In the genomic region with DNA sequence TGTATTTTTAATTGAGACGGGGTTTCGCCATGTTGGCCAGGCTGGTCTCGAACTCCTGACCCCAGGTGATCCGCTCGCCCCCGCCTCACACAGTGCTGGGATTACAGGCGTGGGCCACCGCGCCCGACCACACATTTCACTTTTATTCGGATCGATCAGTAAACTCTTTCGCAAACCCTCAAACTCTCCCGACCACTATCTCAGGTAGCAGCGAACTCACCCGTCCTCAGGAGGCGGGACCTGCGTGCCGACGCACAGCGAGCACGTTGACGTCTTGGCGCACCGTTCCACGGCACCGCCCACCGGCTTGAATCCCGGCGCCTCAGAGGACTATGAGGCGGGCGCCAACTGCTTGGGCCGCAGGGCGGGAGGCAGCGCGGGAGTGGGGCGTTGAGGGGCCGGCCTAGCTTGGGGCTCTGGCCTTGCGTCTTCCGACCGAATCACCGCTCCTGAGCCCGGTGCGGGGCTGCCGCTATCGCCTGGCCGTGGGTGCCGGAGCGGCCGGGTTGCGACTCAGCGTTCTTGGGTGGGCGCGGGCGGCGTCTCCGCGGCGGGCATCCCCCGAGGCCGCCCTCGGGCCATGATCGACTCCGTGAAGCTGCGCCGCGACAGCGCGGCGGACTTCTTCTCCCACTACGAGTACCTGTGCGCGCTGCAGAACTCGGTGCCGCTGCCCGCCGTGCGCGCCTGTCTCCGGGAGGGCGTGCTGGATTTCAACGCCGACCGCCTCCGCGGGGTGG, we compare ENCODE assay signal across 8 cellular contexts. TPM values are rescaled to one million over a fixed set of nuclear protein-coding genes. Genes with fewer than 3 reads are reported as not detected.
DNase-seq lines count a peak whose midpoint lies in the region; ATAC-seq, FAIRE-seq and TF ChIP-seq lines count a peak whose summit lies in the region.

A gene with protein sequence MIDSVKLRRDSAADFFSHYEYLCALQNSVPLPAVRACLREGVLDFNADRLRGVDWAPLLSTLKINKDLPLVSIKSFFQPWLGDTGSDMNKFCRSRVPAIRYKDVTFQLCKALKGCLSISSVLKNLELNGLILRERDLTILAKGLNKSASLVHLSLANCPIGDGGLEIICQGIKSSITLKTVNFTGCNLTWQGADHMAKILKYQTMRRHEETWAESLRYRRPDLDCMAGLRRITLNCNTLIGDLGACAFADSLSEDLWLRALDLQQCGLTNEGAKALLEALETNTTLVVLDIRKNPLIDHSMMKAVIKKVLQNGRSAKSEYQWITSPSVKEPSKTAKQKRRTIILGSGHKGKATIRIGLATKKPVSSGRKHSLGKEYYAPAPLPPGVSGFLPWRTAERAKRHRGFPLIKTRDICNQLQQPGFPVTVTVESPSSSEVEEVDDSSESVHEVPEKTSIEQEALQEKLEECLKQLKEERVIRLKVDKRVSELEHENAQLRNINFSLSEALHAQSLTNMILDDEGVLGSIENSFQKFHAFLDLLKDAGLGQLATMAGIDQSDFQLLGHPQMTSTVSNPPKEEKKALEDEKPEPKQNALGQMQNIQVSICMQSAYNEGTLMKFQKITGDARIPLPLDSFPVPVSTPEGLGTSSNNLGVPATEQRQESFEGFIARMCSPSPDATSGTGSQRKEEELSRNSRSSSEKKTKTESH (plus strand): TSS at position 305 of the 740 bp plus-strand sequence. CDS start 276 bp downstream, at position 581.

- H3K27ac Mint-ChIP-seq in CD14-positive monocyte: peak within 1 kb of the TSS; percentile 83 to 93 (median 92)

- peaks cover 49% of the 10 kb centered on the region for H3K4me1 ChIP-seq in HepG2 (ENCODE audit: insufficient read depth, low read length)

- peak within 1 kb of the TSS; percentile 95 to 99 for H3K4me3 Mint-ChIP-seq in CD14-positive monocyte

- in situ Hi-C loops in HepG2 (cut with HindIII; ENCODE audit: extremely low pct_ligation_motif_present, low pct_unique_long_range_greater_than_20kb): no loop called here

- POLR2A ChIA-PET in HepG2 (lab: Yijun Ruan, JAX): interaction anchor here (1.0 to 2.4 kb wide), 2 partner anchors 60 to 65 kb away, joined by 3 to 14 read pairs; a partner anchor contains a TSS

- no peak for TF ChIP-seq RAD21 in HepG2 (CRISPR knock-in tag; IDR thresholded peaks at IDR 0.05)

- 0% methylated on average over 19 of the region's 86 CpGs for WGBS in HepG2 (ENCODE audit: low lambda C conversion rate)

- H3K4me2 ChIP-seq in HepG2 (ENCODE audit: low read depth, low read length): peak within 1 kb of the TSS; percentile 89

- H3K9ac ChIP-seq in HepG2 (ENCODE audit: insufficient read depth, low read depth, low read length): peak within 1 kb of the TSS; percentile 84

- FAIRE-seq in HepG2 (lab: Jason Lieb, UNC): peak; percentile 95

- no peaks in the 10 kb centered on the region for H3K27me3 ChIP-seq in HepG2 (ENCODE audit: control insufficient read depth in 1 of 2, insufficient read depth in 2 of 2, low read length in 2 of 2)

- H3K9me3 Mint-ChIP-seq in CD14-positive monocyte: peaks cover 0 to 2% (median 0%) of the 10 kb centered on the region in 7 donors

- peak within 1 kb of the TSS; percentile 80 to 96 (median 87) for H3K4me3 ChIP-seq in HepG2 (replicated peaks in 1 of 3; ENCODE audit: insufficient read depth in 1 of 3, low read depth in 2 of 3, low read length in 3 of 3)

- no peaks in the 10 kb centered on the region for H3K9me3 ChIP-seq in HepG2 (ENCODE audit: low read length)

- DNase-seq in CD14-positive monocyte (ENCODE audit: low spot score) (peak; percentile 79), NCI-H748 treated with DMSO at 0.1 percent for 48 hours (lab: John Stamatoyannopoulos, UW) (peak; percentile 83), dermis microvascular lymphatic vessel endothelial cell (ENCODE audit: low read depth in 2 of 2) (peak; percentile 62 to 95), HepG2 (ENCODE audit: low spot score) (peak; percentile 89)
- peak; percentile 81 to 83 for DNase-seq in activated CD4-positive, alpha-beta T cell treated with anti-CD3 and anti-CD28 coated beads, Interleukin-2, amount 50 U/mL, for 4 hours
- DNase-seq in stimulated activated CD4-positive, alpha-beta T cell treated with anti-CD3 and anti-CD28 coated beads, Interleukin-2, amount 100 ng/mL, for 48 hours: peak; percentile 81 to 85

- TF ChIP-seq EP300 in HepG2 (IDR thresholded peaks at IDR 0.05; ENCODE audit: low read depth in 2 of 2, low read length in 2 of 2) (no peak), HepG2 (CRISPR knock-in tag; IDR thresholded peaks at IDR 0.05; ENCODE audit: borderline replicate concordance) (no peak; the same call in 1 of the 2 replicates)

- BruUV-seq in HepG2 (replicated peaks; lab: Mats Ljungman, UMichigan): no TSS peak

- ATAC-seq in GM19351 (IDR thresholded peaks at IDR 0.05; ENCODE audit: unreplicated experiment): peak; percentile 95
- peak; percentile 99 for ATAC-seq in HG03520 (IDR thresholded peaks at IDR 0.05; ENCODE audit: unreplicated experiment)
- ATAC-seq in HepG2: peak; percentile 96

- H3K79me2 ChIP-seq in HepG2 (ENCODE audit: insufficient read depth, low read length): peaks cover 9% of the 10 kb centered on the region

- peak within 1 kb of the TSS; percentile 91 for H2AFZ ChIP-seq in HepG2 (ENCODE audit: low read length)

- peaks cover 30% of the 10 kb centered on the region for H3K4me1 Mint-ChIP-seq in CD14-positive monocyte

- CTCF ChIA-PET in HepG2 (lab: Yijun Ruan, JAX; ENCODE audit: low intra/inter-chr PET ratio, low total read pairs): no interaction called here

- peaks cover 5 to 13% of the 10 kb centered on the region in 2 donors for H3K36me3 Mint-ChIP-seq in CD14-positive monocyte

- H3K27me3 Mint-ChIP-seq in CD14-positive monocyte (ENCODE audit: low read depth in 3 of 3): peaks cover 0 to 2% (median 0%) of the 10 kb centered on the region in 3 donors

- TF ChIP-seq CTCF in CD14-positive monocyte (IDR thresholded peaks at IDR 0.05): no peak
- TF ChIP-seq CTCF in HepG2 (CRISPR knock-in tag; IDR thresholded peaks at IDR 0.05): no peak

- intact Hi-C loops in CD14-positive monocyte (cut with micrococcal nuclease): no loop called here
- intact Hi-C loops in HepG2 (cut with micrococcal nuclease; ENCODE audit: unreplicated experiment): loop anchor here (2.0 kb wide), 2 partner anchors 205 to 259 kb away; a partner anchor contains a TSS

- TF ChIP-seq POLR2A in HepG2 (IDR thresholded peaks at IDR 0.05; ENCODE audit: insufficient read depth in 1 of 2, low read depth in 2 of 2, low read length in 2 of 2): peak in 1 of 2 experiments; percentile 75

- peak within 1 kb of the TSS; percentile 80 for H3K27ac ChIP-seq in HepG2 (ENCODE audit: extremely low read length, insufficient read depth, low read length)

- H4K20me1 ChIP-seq in HepG2 (ENCODE audit: insufficient read depth, low read length): no peaks in the 10 kb centered on the region

- 0 out of 5 replicates have a peak, but pooled peaks cover 0 to 5% of the 10 kb centered on the region in 2 experiments for H3K36me3 ChIP-seq in HepG2 (replicated peaks in 1 of 2; ENCODE audit: control insufficient read depth in 1 of 2, insufficient read depth in 2 of 2, low read length in 2 of 2)

TF ChIP-seq in HepG2, 621 proteins besides CTCF, POLR2A, EP300 and RAD21 (continues in another document):
- TF ChIP-seq ZNF3 (CRISPR knock-in tag; IDR thresholded peaks at IDR 0.05) (no peak), ZNF674 (CRISPR knock-in tag; IDR thresholded peaks at IDR 0.05; ENCODE audit: low read depth) (0 out of 2 replicates have a peak, but pooled peaks have one; percentile 38), SNAPC2 (CRISPR knock-in tag; IDR thresholded peaks at IDR 0.05) (no peak), ZNF589 (CRISPR knock-in tag; conservative IDR thresholded peaks at IDR 0.05) (peak; percentile 88; the same call in 1 of the 2 replicates), AHR (CRISPR knock-in tag; IDR thresholded peaks at IDR 0.05) (no peak), TCF7 (IDR thresholded peaks at IDR 0.05; ENCODE audit: low read depth) (no peak), ZNF577 (CRISPR knock-in tag; IDR thresholded peaks at IDR 0.05; ENCODE audit: borderline replicate concordance, low read depth) (no peak), ZNF282 (IDR thresholded peaks at IDR 0.05; ENCODE audit: partially characterized antibody) (no peak), CREB1 (IDR thresholded peaks at IDR 0.05) (peak; percentile 68; the same call in 1 of the 2 replicates), CREB1 (CRISPR knock-in tag; IDR thresholded peaks at IDR 0.05) (peak; percentile 58)
- TF ChIP-seq, protein P1, sequence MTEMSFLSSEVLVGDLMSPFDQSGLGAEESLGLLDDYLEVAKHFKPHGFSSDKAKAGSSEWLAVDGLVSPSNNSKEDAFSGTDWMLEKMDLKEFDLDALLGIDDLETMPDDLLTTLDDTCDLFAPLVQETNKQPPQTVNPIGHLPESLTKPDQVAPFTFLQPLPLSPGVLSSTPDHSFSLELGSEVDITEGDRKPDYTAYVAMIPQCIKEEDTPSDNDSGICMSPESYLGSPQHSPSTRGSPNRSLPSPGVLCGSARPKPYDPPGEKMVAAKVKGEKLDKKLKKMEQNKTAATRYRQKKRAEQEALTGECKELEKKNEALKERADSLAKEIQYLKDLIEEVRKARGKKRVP (CRISPR knock-in tag; IDR thresholded peaks at IDR 0.05): peak in 1 of 2 experiments; percentile 60; a peak in 2 of 4 replicates

RNA-seq across cellular contexts. Expression of the gene that starts here (rescaled TPM):
- polyA plus RNA-seq in CD14-positive monocyte (1 to 10 TPM; 2.5 to 3.3 TPM), HepG2 (2011; rRNA removed) (4.0 and 5.1 TPM in 2 replicates)
- total RNA-seq in dermis microvascular lymphatic vessel endothelial cell (12.4 and 13.2 TPM in 2 replicates), HepG2 (2016; rRNA removed; fragmentation: Illumina TruSeq; extraction: Trizol) (30.8 and 38.3 TPM in 2 replicates)
- total RNA-seq in HepG2 (2016; cell fraction: cytosol; rRNA removed; fragmentation: Illumina TruSeq; extraction: Trizol; ENCODE audit: low read depth): 2.6 and 2.7 TPM in 2 replicates
- total RNA-seq in HepG2 (2016; cell fraction: insoluble cytoplasmic fraction; rRNA removed; fragmentation: Illumina TruSeq; extraction: Trizol): 31.0 and 36.1 TPM in 2 replicates
- 13.2 and 13.7 TPM in 2 replicates for total RNA-seq in HepG2 (2016; cell fraction: membrane; rRNA removed; fragmentation: Illumina TruSeq; extraction: Trizol)
- 30.7 and 32.0 TPM in 2 replicates for total RNA-seq in HepG2 (2016; cell fraction: nucleus; rRNA removed; fragmentation: Illumina TruSeq; extraction: Trizol)
- polyA plus RNA-seq in HepG2 (2011; cell fraction: cytosol; rRNA removed): 2.1 and 2.8 TPM in 2 replicates
- 4.8 and 5.6 TPM in 2 replicates for polyA plus RNA-seq in HepG2 (2011; cell fraction: nucleus; rRNA removed)
- 5.0 and 9.6 TPM in 2 replicates for polyA plus RNA-seq in HepG2 (2012)
- 1.9 and 2.3 TPM in 2 replicates for polyA plus RNA-seq in HepG2 (2016; cell fraction: cytosol; fragmentation: Illumina TruSeq; extraction: Trizol; ENCODE audit: low read depth)
- 22.9 and 23.5 TPM in 2 replicates for polyA plus RNA-seq in HepG2 (2016; cell fraction: insoluble cytoplasmic fraction; fragmentation: Illumina TruSeq; extraction: Trizol; ENCODE audit: low read depth)
- 5.8 and 7.0 TPM in 2 replicates for polyA plus RNA-seq in HepG2 (2016; cell fraction: membrane; fragmentation: Illumina TruSeq; extraction: Trizol; ENCODE audit: low read depth)
- polyA plus RNA-seq in HepG2 (2016; cell fraction: nucleus; fragmentation: Illumina TruSeq; extraction: Trizol; ENCODE audit: insufficient read depth, low read depth): 30.4 and 34.3 TPM in 2 replicates
- polyA minus RNA-seq in HepG2 (2011; rRNA and poly(A)+ RNA removed; ENCODE audit: low replicate concordance): 9.1 and 10.5 TPM in 2 replicates
- polyA minus RNA-seq in HepG2 (2011; cell fraction: cytosol; rRNA and poly(A)+ RNA removed): 6.1 and 6.5 TPM in 2 replicates
- 23.4 and 25.1 TPM in 2 replicates for polyA minus RNA-seq in HepG2 (2011; cell fraction: nucleus; rRNA and poly(A)+ RNA removed)

Comparison
In these comparisons a context has a peak if more than half of its experiments do, and no peak if none do; other contexts are left out.
1. Peak in every context shown above with its lines: DNase-seq, ATAC-seq, H3K4me3 ChIP-seq and H3K27ac ChIP-seq.